In the genomic region with DNA sequence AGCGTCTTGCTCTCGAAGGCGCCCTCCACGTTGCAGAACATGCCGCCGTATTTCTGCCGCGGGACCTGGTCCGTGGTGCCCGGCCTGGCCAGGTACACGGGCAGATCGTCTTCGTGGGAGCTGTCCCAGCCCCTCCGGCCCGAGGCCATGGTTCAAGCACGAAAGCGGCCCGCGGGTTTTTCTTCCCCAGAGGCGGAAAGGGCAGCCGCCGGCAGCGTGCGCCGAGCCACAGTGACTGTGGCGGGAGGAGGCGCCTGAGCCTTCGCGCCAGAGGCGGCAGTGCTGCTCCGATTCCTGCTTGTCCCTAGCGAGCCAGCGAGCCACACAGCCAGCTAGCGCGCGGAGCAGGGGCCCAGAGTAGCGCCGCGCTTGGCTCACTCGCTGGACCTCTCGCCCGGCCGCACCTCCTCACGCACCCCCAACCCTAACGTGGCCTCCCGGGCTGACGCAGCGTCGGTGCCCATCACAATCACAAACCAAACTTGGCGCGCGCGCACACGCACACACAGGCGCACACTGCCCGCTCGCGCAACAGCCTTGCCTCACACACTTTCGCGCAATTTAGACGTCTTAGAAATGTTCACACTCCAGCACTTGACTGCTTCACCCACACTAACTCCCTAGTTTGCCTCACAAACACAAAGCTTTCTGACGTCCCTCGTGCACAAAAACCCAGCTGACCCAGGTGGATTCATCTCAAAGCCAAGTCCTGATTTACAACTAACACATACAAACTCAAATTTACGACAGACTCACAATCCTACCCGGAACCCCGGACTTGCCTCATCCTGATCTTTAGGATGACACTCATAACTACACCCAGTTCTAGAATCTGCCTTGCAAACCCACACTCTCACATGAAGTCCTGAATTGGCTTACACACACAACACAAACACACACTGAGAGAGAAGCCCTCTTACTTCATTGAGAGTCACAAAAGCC, we compare ENCODE assay signal across 7 cellular contexts. TPM values are rescaled to one million over a fixed set of nuclear protein-coding genes. Genes with fewer than 3 reads are reported as not detected.
DNase-seq lines count a peak whose midpoint lies in the region; ATAC-seq, FAIRE-seq and TF ChIP-seq lines count a peak whose summit lies in the region.

A gene (minus strand): TSS at position 359 of the 942 bp plus-strand sequence. CDS start 210 bp downstream, at position 149.

- no peak for FAIRE-seq in GM12891 (lab: Jason Lieb, UNC)

- peaks cover 7% of the 10 kb centered on the region for H3K27me3 ChIP-seq in adipocyte (replicated peaks; ENCODE audit: control insufficient read depth, insufficient read depth, low read length)
- no peaks in the 10 kb centered on the region for H3K27me3 ChIP-seq in osteoblast (ENCODE audit: insufficient read depth, low read length)

- no peak for ATAC-seq in GM18520 (IDR thresholded peaks at IDR 0.05; ENCODE audit: unreplicated experiment)

- H3K4me2 ChIP-seq in osteoblast (ENCODE audit: insufficient read depth, low read length) = peak within 1 kb of the TSS; percentile 76

- H3K9me3 ChIP-seq in adipocyte (ENCODE audit: control insufficient read depth, low read length) = no peaks in the 10 kb centered on the region
- H3K9me3 ChIP-seq in osteoblast (ENCODE audit: low read depth, low read length) = no peaks in the 10 kb centered on the region

- H3K36me3 ChIP-seq in adipocyte (ENCODE audit: control insufficient read depth, insufficient read depth, low read length, severe bottlenecking) (no peaks in the 10 kb centered on the region), osteoblast (ENCODE audit: insufficient read depth, low read length) (no peaks in the 10 kb centered on the region)

- intact Hi-C loops in cardiac septum (cut with DNase I) = loop anchor here (2.0 to 5.0 kb wide), 3 partner anchors 38 to 58 kb away; no protein-coding TSS in a partner anchor

- H3K4me3 ChIP-seq in adipocyte (ENCODE audit: low read length) (peak within 1 kb of the TSS; percentile 80), osteoblast (ENCODE audit: insufficient read depth, low read length) (peak within 1 kb of the TSS; percentile 75)

- TF ChIP-seq CTCF in GM13976 (IDR thresholded peaks at IDR 0.05; ENCODE audit: borderline replicate concordance, control extremely low read depth, extremely low read depth, insufficient read depth, missing control alignments) (no peak), osteoblast (IDR thresholded peaks at IDR 0.05; ENCODE audit: extremely low read depth, low read depth, low read length) (peak; percentile 31)

- H4K20me1 ChIP-seq in osteoblast (ENCODE audit: insufficient read depth, low read length) = no peaks in the 10 kb centered on the region

- DNase-seq in GM13976 (ENCODE audit: low spot score) = peak; percentile 21
- DNase-seq in NCI-H1105 treated with DMSO at 0.1 percent for 48 hours (lab: John Stamatoyannopoulos, UW) = peak; percentile 48
- peak; percentile 92 for DNase-seq in adipocyte (ENCODE audit: low read depth)
- peak; percentile 83 for DNase-seq in cardiac septum (ENCODE audit: low spot score)
- peak; percentile 88 for DNase-seq in osteoblast (ENCODE audit: insufficient read length, low spot score, missing footprints)
- DNase-seq in GM12891 (ENCODE audit: insufficient read length, low spot score) = no peak

- H3K4me1 ChIP-seq in adipocyte (ENCODE audit: control insufficient read depth, insufficient read depth, low read length) (peaks cover 22% of the 10 kb centered on the region), osteoblast (ENCODE audit: insufficient read depth, low read length) (peaks cover 19% of the 10 kb centered on the region)

- H3K79me2 ChIP-seq in osteoblast (ENCODE audit: insufficient read depth, low read length) = peaks cover 32% of the 10 kb centered on the region

- H3K9ac ChIP-seq in adipocyte (ENCODE audit: low read length) = peak within 1 kb of the TSS; percentile 69

- peak within 1 kb of the TSS; percentile 74 for H3K27ac ChIP-seq in osteoblast (ENCODE audit: low read depth, low read length)

- no peak for TF ChIP-seq POLR2A in GM12891 (IDR thresholded peaks at IDR 0.05; ENCODE audit: low read depth, low read length)

- H2AFZ ChIP-seq in osteoblast (ENCODE audit: low read length) = peak within 1 kb of the TSS; percentile 53

- in situ Hi-C loops in GM13976 (cut with MboI; ENCODE audit: low sequenced_read_pairs, unreplicated experiment) = no loop called here

TF ChIP-seq in GM12891, 5 proteins besides CTCF, POLR2A, EP300 and RAD21:
- no peak for TF ChIP-seq PAX5 (IDR thresholded peaks at IDR 0.05; ENCODE audit: insufficient read depth, low read length, severe bottlenecking)
- no peak for TF ChIP-seq POU2F2 (IDR thresholded peaks at IDR 0.05; ENCODE audit: low read depth, low read length)
- TF ChIP-seq POLR2AphosphoS5 (IDR thresholded peaks at IDR 0.05; ENCODE audit: low read depth, low read length) = no peak
- TF ChIP-seq SPI1 (IDR thresholded peaks at IDR 0.05; ENCODE audit: low read depth, low read length) = no peak
- TF ChIP-seq TAF1 (IDR thresholded peaks at IDR 0.05; ENCODE audit: low read depth, low read length) = no peak

RNA-seq across cellular contexts. Expression of the gene that starts here (rescaled TPM):
- total RNA-seq in cardiac septum (51.1 TPM), osteoblast (80.4 and 119 TPM in 2 replicates)
- 0.12 TPM for polyA plus RNA-seq in GM12891 (2012; ENCODE audit: low read depth, missing spikeins)
